Comparison of ENCODE assay signal across 11 cellular contexts in the genomic region with DNA sequence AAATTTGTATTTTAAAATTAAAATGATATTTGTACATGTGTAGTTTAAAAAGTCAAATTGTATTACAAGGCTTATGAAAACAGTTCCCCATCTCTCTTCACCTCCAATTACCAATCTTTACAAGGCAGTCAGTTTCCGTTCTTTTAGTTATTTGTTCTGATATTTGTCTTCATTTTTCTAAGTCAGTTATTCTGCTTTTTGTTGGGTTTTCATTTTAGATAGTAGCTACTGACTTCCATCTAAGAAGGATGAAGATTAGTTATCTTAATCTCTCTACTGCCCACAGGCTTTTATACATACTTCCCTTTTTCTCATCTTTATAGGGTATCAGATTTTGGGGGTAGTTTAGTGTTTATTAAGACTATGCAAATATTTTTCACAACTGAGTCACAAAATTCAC.
"Had no signal": no experiment of that assay in that cellular context is flagged by ENCODE, and none has a peak within 500 bp of the region (broad histone marks: within the 10 kb centered on the region; RNA-seq: fewer than 3 reads in every experiment).

No MANE protein-coding gene starts in this region.

- H3K4me1 ChIP-seq: parathyroid adenoma had no signal

- H3K9me3 ChIP-seq: adrenal gland, tibial nerve, vagina had no signal

- H3K4me3 Mint-ChIP-seq: neural crest cell had no signal

- H3K27me3 ChIP-seq: adrenal gland, tibial nerve, vagina had no signal

- DNase-seq: activated CD4-positive, alpha-beta T cell treated with anti-CD3 and anti-CD28 coated beads for 4 hours; activated naive CD4-positive, alpha-beta T cell treated with anti-CD3 and anti-CD28 coated beads, Interleukin-2, amount 50 U/mL, for 16 hours; adrenal gland; left ventricle myocardium superior; T1000 had no signal

- ATAC-seq: left ventricle myocardium superior had no signal

- FAIRE-seq: keratinocyte had no signal

- H3K9me3 Mint-ChIP-seq: neural crest cell had no signal

- H3K36me3 ChIP-seq: adrenal gland, tibial nerve, vagina had no signal

- H3K9ac ChIP-seq: parathyroid adenoma had no signal

- H3K4me3 ChIP-seq: adrenal gland, skin epidermis, tibial nerve, vagina had no signal

- H3K27ac ChIP-seq: adrenal gland, parathyroid adenoma, skin epidermis, vagina had no signal
